ENCODE assay signal across 30 cellular contexts in genomic region chr1:7116001-7116400, GRCh38.
"Had no signal": no experiment of that assay in that cellular context is flagged by ENCODE, and none has a peak within 500 bp of the region (broad histone marks: within the 10 kb centered on the region; RNA-seq: fewer than 3 reads in every experiment).

No MANE protein-coding gene starts in this region.

- H3K4me1 Mint-ChIP-seq: activated CD4-positive, alpha-beta memory T cell treated with anti-CD3 and anti-CD28 coated beads, Interleukin-2, amount 10 ng/mL, durations not matched to agents 7 days and 5 days; activated CD4-positive, alpha-beta T cell treated with anti-CD3 and anti-CD28 coated beads for 36 hours; activated CD4-positive, alpha-beta T cell treated with anti-CD3 and anti-CD28 coated beads, Interleukin-2, amount 10 ng/mL, durations not matched to agents 24 days and 14 days; activated T-helper 17 cell treated with anti-CD3 and anti-CD28 coated beads, Interleukin-2, amount 50 U/mL, for 72 hours had no signal

- FAIRE-seq: endometrium had no signal

- H3K9me3 Mint-ChIP-seq: activated CD4-positive, alpha-beta T cell treated with anti-CD3 and anti-CD28 coated beads, Interleukin-2, amount 10 ng/mL, durations not matched to agents 24 days and 14 days; activated T-helper 17 cell treated with anti-CD3 and anti-CD28 coated beads, Interleukin-2, amount 50 U/mL, for 72 hours had no signal

- H3K27me3 ChIP-seq: body of pancreas, cardiac muscle cell, colonic mucosa, esophagus muscularis mucosa, foreskin keratinocyte, gastrocnemius medialis, heart left ventricle had no signal

- H3K4me3 Mint-ChIP-seq: activated CD4-positive, alpha-beta memory T cell treated with anti-CD3 and anti-CD28 coated beads, Interleukin-2, amount 10 ng/mL, durations not matched to agents 7 days and 5 days; activated CD4-positive, alpha-beta T cell treated with anti-CD3 and anti-CD28 coated beads for 36 hours; activated CD4-positive, alpha-beta T cell treated with anti-CD3 and anti-CD28 coated beads, Interleukin-2, amount 10 ng/mL, durations not matched to agents 24 days and 14 days; activated naive CD8-positive, alpha-beta T cell; activated T-cell treated with anti-CD3 and anti-CD28 coated beads, Interleukin-2, amount 50 U/mL, for 24 hours; activated T-helper 17 cell treated with anti-CD3 and anti-CD28 coated beads, Interleukin-2, amount 50 U/mL, for 72 hours had no signal

- H3K9me3 ChIP-seq: body of pancreas, colonic mucosa, esophagus muscularis mucosa, gastrocnemius medialis had no signal

- H3K27me3 Mint-ChIP-seq: activated CD4-positive, alpha-beta memory T cell treated with anti-CD3 and anti-CD28 coated beads, Interleukin-2, amount 10 ng/mL, durations not matched to agents 7 days and 5 days; activated CD4-positive, alpha-beta T cell treated with anti-CD3 and anti-CD28 coated beads, Interleukin-2, amount 10 ng/mL, durations not matched to agents 24 days and 14 days had no signal

- H3K4me3 ChIP-seq: body of pancreas, cardiac muscle cell, colonic mucosa, esophagus muscularis mucosa, gastrocnemius medialis, heart left ventricle had no signal

- H3K4me1 ChIP-seq: body of pancreas, colonic mucosa, gastrocnemius medialis had no signal

- H3K27ac ChIP-seq: body of pancreas, cardiac muscle cell, colonic mucosa, esophagus muscularis mucosa, foreskin keratinocyte, gastrocnemius medialis, heart left ventricle had no signal

- H3K27ac Mint-ChIP-seq: activated CD4-positive, alpha-beta memory T cell treated with anti-CD3 and anti-CD28 coated beads, Interleukin-2, amount 10 ng/mL, durations not matched to agents 7 days and 5 days; activated CD4-positive, alpha-beta T cell treated with anti-CD3 and anti-CD28 coated beads for 36 hours; activated CD4-positive, alpha-beta T cell treated with anti-CD3 and anti-CD28 coated beads, Interleukin-2, amount 10 ng/mL, durations not matched to agents 24 days and 14 days; activated naive CD8-positive, alpha-beta T cell; activated T-cell treated with anti-CD3 and anti-CD28 coated beads, Interleukin-2, amount 50 U/mL, for 24 hours; activated T-helper 17 cell treated with anti-CD3 and anti-CD28 coated beads, Interleukin-2, amount 50 U/mL, for 72 hours had no signal

- H3K36me3 ChIP-seq: cardiac muscle cell, colonic mucosa, esophagus muscularis mucosa, gastrocnemius medialis, heart left ventricle had no signal

- DNase-seq: activated CD4-positive, alpha-beta memory T cell treated with anti-CD3 and anti-CD28 coated beads, Interleukin-2, amount 10 ng/mL, durations not matched to agents 7 days and 5 days; activated CD4-positive, alpha-beta T cell treated with anti-CD3 and anti-CD28 coated beads for 36 hours; activated CD4-positive, alpha-beta T cell treated with anti-CD3 and anti-CD28 coated beads, Interleukin-2, amount 10 ng/mL, durations not matched to agents 24 days and 14 days; activated CD4-positive, CD25-positive, alpha-beta regulatory T cell; activated CD4-positive, CD25-positive, alpha-beta regulatory T cell treated with anti-CD3 and anti-CD28 coated beads, Interleukin-2, amount 50 U/mL, for 72 hours; activated CD8-positive, alpha-beta memory T cell treated with anti-CD3 and anti-CD28 coated beads, Interleukin-2, amount 50 U/mL, for 48 hours; activated effector memory CD4-positive, alpha-beta T cell treated with Interleukin-2 at 50 U/mL for 16 hours; activated gamma-delta T cell treated with Interleukin-2 at 50 U/mL for 16 hours; activated naive CD4-positive, alpha-beta T cell treated with anti-CD3 and anti-CD28 coated beads, Interleukin-2, amount 50 U/mL, for 16 hours; activated naive CD4-positive, alpha-beta T cell treated with Interleukin-2 at 50 U/mL for 16 hours; activated T-cell treated with anti-CD3 and anti-CD28 coated beads for 4 hours; activated T-cell treated with anti-CD3 and anti-CD28 coated beads, Interleukin-2, amount 50 U/mL, for 24 hours; amniotic stem cell; anterior cingulate cortex; body of pancreas; central memory CD4-positive, alpha-beta T cell; cerebellar nuclear complex; colonic mucosa; effector CD8-positive, alpha-beta T cell; erythroblast; gastrocnemius medialis; glutamatergic neuron; heart left ventricle; T-helper 2 cell had no signal
